Comparison of ENCODE assay signal across 10 cellular contexts in genomic region chr9:126915846-126916543, GRCh38. TPM values are rescaled to one million over a fixed set of nuclear protein-coding genes. Genes with fewer than 3 reads are reported as not detected.
DNase-seq lines count a peak whose midpoint lies in the region; ATAC-seq and TF ChIP-seq lines count a peak whose summit lies in the region.
"Had no signal": no experiment of that assay in that cellular context is flagged by ENCODE, and none has a peak within 500 bp of the region (broad histone marks: within the 10 kb centered on the region; RNA-seq: fewer than 3 reads in every experiment).

No MANE protein-coding gene starts in this region.

- peaks cover 14% of the 10 kb centered on the region for H3K4me1 ChIP-seq in iPS-20b (ENCODE audit: insufficient read depth, low read length)
- peaks cover 16% of the 10 kb centered on the region for H3K4me1 ChIP-seq in suprapubic skin

- peak overlapping the region; percentile 59 for H3K4me3 Mint-ChIP-seq in activated T-cell treated with anti-CD3 and anti-CD28 coated beads, Interleukin-2, amount 50 U/mL, for 24 hours
- H3K4me3 Mint-ChIP-seq in activated CD4-positive, alpha-beta memory T cell treated with anti-CD3 and anti-CD28 coated beads, Interleukin-2, amount 10 ng/mL, durations not matched to agents 7 days and 5 days, result peak overlapping the region; percentile 54

- 58% methylated on average over 15 of the region's 15 CpGs for WGBS in suprapubic skin

- H3K27me3 Mint-ChIP-seq in activated T-cell treated with anti-CD3 and anti-CD28 coated beads, Interleukin-2, amount 50 U/mL, for 24 hours, result peaks cover 14% of the 10 kb centered on the region
- peaks cover 23% of the 10 kb centered on the region for H3K27me3 Mint-ChIP-seq in activated CD4-positive, alpha-beta memory T cell treated with anti-CD3 and anti-CD28 coated beads, Interleukin-2, amount 10 ng/mL, durations not matched to agents 7 days and 5 days

- no peak for TF ChIP-seq POLR2A in suprapubic skin (IDR thresholded peaks at IDR 0.05)

- POLR2A ChIA-PET in activated CD4-positive, alpha-beta memory T cell treated with anti-CD3 and anti-CD28 coated beads, Interleukin-2, amount 10 ng/mL, durations not matched to agents 7 days and 5 days (lab: Charles Lee), result no interaction called here

- DNase-seq in activated T-cell treated with anti-CD3 and anti-CD28 coated beads, Interleukin-2, amount 50 U/mL, for 24 hours, result no peak
- DNase-seq in activated T-cell treated with anti-CD3 and anti-CD28 coated beads for 4 hours (no peak), suprapubic skin (ENCODE audit: low spot score in 2 of 2) (no peak), GM20000 (ENCODE audit: low spot score) (no peak)
- no peak for DNase-seq in activated CD4-positive, alpha-beta memory T cell treated with anti-CD3 and anti-CD28 coated beads, Interleukin-2, amount 10 ng/mL, durations not matched to agents 7 days and 5 days
- DNase-seq in effector CD4-positive, alpha-beta T cell, result no peak

- ATAC-seq in GM18858 (IDR thresholded peaks at IDR 0.05; ENCODE audit: unreplicated experiment), result no peak

- H3K4me3 ChIP-seq in iPS-20b (ENCODE audit: low read length) (peak overlapping the region; percentile 77), suprapubic skin (peak overlapping the region; percentile 71)

- no peak for TF ChIP-seq EP300 in suprapubic skin (IDR thresholded peaks at IDR 0.05)

- H3K27ac ChIP-seq in iPS-20b (ENCODE audit: low read length) (no peak overlapping the region), suprapubic skin (no peak overlapping the region)
- H3K27ac ChIP-seq: uterus had no signal

- H3K27ac Mint-ChIP-seq in activated T-cell treated with anti-CD3 and anti-CD28 coated beads, Interleukin-2, amount 50 U/mL, for 24 hours, result no peak overlapping the region
- no peak overlapping the region for H3K27ac Mint-ChIP-seq in activated CD4-positive, alpha-beta memory T cell treated with anti-CD3 and anti-CD28 coated beads, Interleukin-2, amount 10 ng/mL, durations not matched to agents 7 days and 5 days

- peaks cover 8% of the 10 kb centered on the region for H3K4me1 Mint-ChIP-seq in activated T-cell treated with anti-CD3 and anti-CD28 coated beads, Interleukin-2, amount 50 U/mL, for 24 hours (ENCODE audit: low read depth)
- H3K4me1 Mint-ChIP-seq in activated CD4-positive, alpha-beta memory T cell treated with anti-CD3 and anti-CD28 coated beads, Interleukin-2, amount 10 ng/mL, durations not matched to agents 7 days and 5 days, result peaks cover 7% of the 10 kb centered on the region

- H3K9me3 Mint-ChIP-seq in activated T-cell treated with anti-CD3 and anti-CD28 coated beads, Interleukin-2, amount 50 U/mL, for 24 hours, result no peaks in the 10 kb centered on the region
- no peaks in the 10 kb centered on the region for H3K9me3 Mint-ChIP-seq in activated CD4-positive, alpha-beta memory T cell treated with anti-CD3 and anti-CD28 coated beads, Interleukin-2, amount 10 ng/mL, durations not matched to agents 7 days and 5 days

- no peak for TF ChIP-seq CTCF in suprapubic skin (IDR thresholded peaks at IDR 0.05)
- TF ChIP-seq CTCF in GM20000 (IDR thresholded peaks at IDR 0.05; ENCODE audit: extremely low read depth, missing control alignments), result no peak

- peak overlapping the region; percentile 45; the same call in 1 of the 2 replicates for H3K9ac ChIP-seq in iPS-20b (ENCODE audit: low read depth, low read length)

- CTCF ChIA-PET in activated CD4-positive, alpha-beta memory T cell treated with anti-CD3 and anti-CD28 coated beads, Interleukin-2, amount 10 ng/mL, durations not matched to agents 7 days and 5 days (lab: Charles Lee), result no interaction called here

- H3K36me3 ChIP-seq in iPS-20b (ENCODE audit: insufficient read depth, low read depth, low read length), result no peaks in the 10 kb centered on the region
- no peaks in the 10 kb centered on the region for H3K36me3 ChIP-seq in suprapubic skin
- H3K36me3 ChIP-seq: sigmoid colon, uterus had no signal

- H3K36me3 Mint-ChIP-seq in activated T-cell treated with anti-CD3 and anti-CD28 coated beads, Interleukin-2, amount 50 U/mL, for 24 hours (ENCODE audit: low read depth), result no peaks in the 10 kb centered on the region
- H3K36me3 Mint-ChIP-seq in activated CD4-positive, alpha-beta memory T cell treated with anti-CD3 and anti-CD28 coated beads, Interleukin-2, amount 10 ng/mL, durations not matched to agents 7 days and 5 days (ENCODE audit: low read depth), result no peaks in the 10 kb centered on the region

- peaks cover 38% of the 10 kb centered on the region for H3K27me3 ChIP-seq in iPS-20b (ENCODE audit: insufficient read depth, low read length)
- H3K27me3 ChIP-seq in suprapubic skin, result no peaks in the 10 kb centered on the region
- H3K27me3 ChIP-seq: sigmoid colon, uterus had no signal

- H3K9me3 ChIP-seq in iPS-20b (ENCODE audit: insufficient read depth, low read depth, low read length) (no peaks in the 10 kb centered on the region), suprapubic skin (no peaks in the 10 kb centered on the region)
- H3K9me3 ChIP-seq: sigmoid colon, uterus had no signal

RNA-seq across cellular contexts. Expression of gene RALGPS1, which starts 1.4 kb away (rescaled TPM):
- 1 to 10 TPM; 2.8 to 3.4 TPM for total RNA-seq in activated CD4-positive, alpha-beta memory T cell treated with anti-CD3 and anti-CD28 coated beads, Interleukin-2, amount 10 ng/mL, durations not matched to agents 7 days and 5 days
- 10 to 100 TPM; 14.8 to 86.7 (median 21.4) TPM for total RNA-seq in suprapubic skin

RNA-seq across cellular contexts. Expression of gene ZBTB34, which starts 55.6 kb away (rescaled TPM):
- total RNA-seq in activated CD4-positive, alpha-beta memory T cell treated with anti-CD3 and anti-CD28 coated beads, Interleukin-2, amount 10 ng/mL, durations not matched to agents 7 days and 5 days, result 1 to 10 TPM; 8.2 TPM
- total RNA-seq in suprapubic skin, result 10 to 100 TPM; 10.8 to 15.9 (median 13.0) TPM
